In genomic region chr5:55535199-55535905, GRCh38 we compare ENCODE assay signal across 8 cellular contexts. TPM values are rescaled to one million over a fixed set of nuclear protein-coding genes. Genes with fewer than 3 reads are reported as not detected.
DNase-seq lines count a peak whose midpoint lies in the region; ATAC-seq and TF ChIP-seq lines count a peak whose summit lies in the region.

No MANE protein-coding gene starts in this region.

- H3K9me3 ChIP-seq in T-helper 17 cell (ENCODE audit: control insufficient read depth, low read length, poor library complexity, severe bottlenecking) (no peaks in the 10 kb centered on the region), parathyroid adenoma (ENCODE audit: control insufficient read depth, low read length) (no peaks in the 10 kb centered on the region)

- H3K27me3 Mint-ChIP-seq in T-helper 17 cell = no peaks in the 10 kb centered on the region

- peaks cover 9% of the 10 kb centered on the region for H3K79me2 ChIP-seq in parathyroid adenoma

- H3K4me3 Mint-ChIP-seq in T-helper 17 cell = peak overlapping the region; percentile 93

- no peaks in the 10 kb centered on the region for H3K36me3 Mint-ChIP-seq in T-helper 17 cell (ENCODE audit: low read depth)

- peaks cover 4% of the 10 kb centered on the region for H3K4me1 ChIP-seq in foreskin keratinocyte
- peaks cover 9% of the 10 kb centered on the region for H3K4me1 ChIP-seq in parathyroid adenoma

- no peak overlapping the region for H3K9ac ChIP-seq in parathyroid adenoma

- DNase-seq in NCI-H2171 treated with DMSO at 0.1 percent for 48 hours (lab: John Stamatoyannopoulos, UW) (peak; percentile 59), NCI-H2171 (lab: John Stamatoyannopoulos, UW) (no peak), T-helper 17 cell (no peak), foreskin keratinocyte (no peak), GOT3 (lab: John Stamatoyannopoulos, UW) (no peak)
- DNase-seq in stimulated activated CD4-positive, alpha-beta T cell treated with anti-CD3 and anti-CD28 coated beads, Interleukin-4, amount 100 ng/mL, for 1 hour = no peak

- peak overlapping the region; percentile 97 for H2AFZ ChIP-seq in parathyroid adenoma

- H3K27ac ChIP-seq in foreskin keratinocyte (peak overlapping the region; percentile 81), parathyroid adenoma (peak overlapping the region; percentile 90)

- no peak for TF ChIP-seq CTCF in foreskin keratinocyte (conservative IDR thresholded peaks at IDR 0.05)
- no peak for TF ChIP-seq CTCF in parathyroid adenoma (IDR thresholded peaks at IDR 0.05)

- no peaks in the 10 kb centered on the region for H3K36me3 ChIP-seq in parathyroid adenoma (ENCODE audit: control insufficient read depth, insufficient read depth, low read length)

- ATAC-seq in HG02943 (IDR thresholded peaks at IDR 0.05; ENCODE audit: low read depth, unreplicated experiment) (peak; percentile 8), T-helper 17 cell (no peak), foreskin keratinocyte (peak; percentile 41)

- no peaks in the 10 kb centered on the region for H3K27me3 ChIP-seq in foreskin keratinocyte
- no peaks in the 10 kb centered on the region for H3K27me3 ChIP-seq in parathyroid adenoma (ENCODE audit: control insufficient read depth, insufficient read depth, low read length)

- peak overlapping the region; percentile 80 for H3K27ac Mint-ChIP-seq in T-helper 17 cell

- peaks cover 26% of the 10 kb centered on the region for H3K4me1 Mint-ChIP-seq in T-helper 17 cell

- H3K4me2 ChIP-seq in parathyroid adenoma (ENCODE audit: low read length) = peak overlapping the region; percentile 85

- peak overlapping the region; percentile 92 for H3K4me3 ChIP-seq in parathyroid adenoma (ENCODE audit: low read depth, low read length)

RNA-seq across cellular contexts. Expression of gene PLPP1, which starts 0.6 kb away (rescaled TPM):
- total RNA-seq in T-helper 17 cell (1 to 10 TPM; 4.9 to 5.7 TPM), foreskin keratinocyte (7.4 and 9.7 TPM in 2 replicates)
- polyA plus RNA-seq in foreskin keratinocyte = 7.1 and 9.1 TPM in 2 replicates
